Comparison of ENCODE assay signal across 29 cellular contexts in genomic region chr10:111107846-111108245, GRCh38. TPM values are rescaled to one million over a fixed set of nuclear protein-coding genes. Genes with fewer than 3 reads are reported as not detected.
"Had no signal": no experiment of that assay in that cellular context is flagged by ENCODE, and none has a peak within 500 bp of the region (broad histone marks: within the 10 kb centered on the region; RNA-seq: fewer than 3 reads in every experiment).

No MANE protein-coding gene starts in this region.

- H3K4me1 ChIP-seq: lower lobe of right lung, neural progenitor cell, right atrium auricular region, suprapubic skin, tibial artery, upper lobe of right lung had no signal

- H3K4me2 ChIP-seq: hepatocyte, neural progenitor cell had no signal

- H3K9ac ChIP-seq: neural progenitor cell had no signal

- H3K4me3 ChIP-seq: hepatocyte, lower lobe of right lung, neural progenitor cell, right atrium auricular region, skin epidermis, suprapubic skin, thoracic aorta, tibial artery, upper lobe of right lung had no signal

- ATAC-seq: left ventricle myocardium superior; lower lobe of right lung; natural killer cell; sciatic nerve; stimulated activated naive B cell treated with anti-CD40 and anti-IgM and Interleukin-4, amounts not matched to agents 10 μg/mL and 1 μg/mL and 100 μg/mL, for 72 hours; stimulated activated naive CD8-positive, alpha-beta T cell treated with anti-CD3 and anti-CD28 coated beads, Interleukin-15, Interleukin-2, amounts not matched to agents 100 U/mL and 50 U/mL, for 24 hours; upper lobe of right lung had no signal

- FAIRE-seq: urothelium cell line had no signal

- H3K79me2 ChIP-seq: hepatocyte had no signal

- H3K27ac ChIP-seq: hepatocyte, lower lobe of right lung, neural progenitor cell, neutrophil, right atrium auricular region, skin epidermis, suprapubic skin, thoracic aorta, tibial artery, upper lobe of right lung had no signal

- H3K36me3 ChIP-seq: lower lobe of right lung, neural progenitor cell, neutrophil, right atrium auricular region, suprapubic skin, thoracic aorta, tibial artery, upper lobe of right lung had no signal

- H2AFZ ChIP-seq: hepatocyte, neural progenitor cell had no signal

- DNase-seq: islet precursor cell; left ventricle myocardium superior; lower lobe of right lung; mammary epithelial cell; mesenchymal stem cell; naive B cell; natural killer cell; nephron progenitor cell; occipital lobe; stimulated activated CD4-positive, alpha-beta T cell treated with anti-CD3 and anti-CD28 coated beads, Interleukin-12 subunit alpha, Interleukin-12 subunit beta, amount 100 ng/mL, for 4 hours; stimulated activated CD4-positive, alpha-beta T cell treated with anti-CD3 and anti-CD28 coated beads, Interleukin-15, amount 100 ng/mL, for 24 hours; stimulated activated CD4-positive, alpha-beta T cell treated with anti-CD3 and anti-CD28 coated beads, Interleukin-2, amount 100 ng/mL, for 24 hours; stimulated activated CD4-positive, alpha-beta T cell treated with anti-CD3 and anti-CD28 coated beads, Interleukin-4, amount 100 ng/mL, for 1 hour; stimulated activated naive B cell treated with anti-CD40 and anti-IgM and Interleukin-4, amounts not matched to agents 10 μg/mL and 1 μg/mL and 100 μg/mL, for 72 hours; stimulated activated naive CD8-positive, alpha-beta T cell treated with anti-CD3 and anti-CD28 coated beads, Interleukin-15, Interleukin-2, amounts not matched to agents 100 U/mL and 50 U/mL, for 24 hours; trophoblast cell had no signal

- H3K9me3 ChIP-seq: lower lobe of right lung, neutrophil, right atrium auricular region, suprapubic skin, thoracic aorta, tibial artery, upper lobe of right lung had no signal

- H3K27me3 ChIP-seq: hepatocyte, neural progenitor cell, neutrophil, right atrium auricular region, suprapubic skin, upper lobe of right lung had no signal

RNA-seq across cellular contexts. Expression of gene ADRA2A, which starts 31.0 kb away (rescaled TPM):
- total RNA-seq: kidney epithelial cell, mammary epithelial cell, osteocyte had no signal
- polyA plus RNA-seq: mammary epithelial cell had no signal
